ENCODE assay signal across 8 cellular contexts in genomic region chr20:49384437-49385434, GRCh38.
DNase-seq lines count a peak whose midpoint lies in the region; ATAC-seq and TF ChIP-seq lines count a peak whose summit lies in the region.

No MANE protein-coding gene starts in this region.

- H3K36me3 ChIP-seq in HAP-1 (replicated peaks): no peaks in the 10 kb centered on the region

- H3K27me3 Mint-ChIP-seq in activated CD8-positive, alpha-beta memory T cell treated with anti-CD3 and anti-CD28 coated beads, Interleukin-2, amount 10 ng/mL, durations not matched to agents 7 days and 5 days: peaks cover 28% of the 10 kb centered on the region
- peaks cover 23 to 24% of the 10 kb centered on the region in 2 donors for H3K27me3 Mint-ChIP-seq in natural killer cell (ENCODE audit: low read depth in 2 of 2)

- H3K4me3 Mint-ChIP-seq in activated CD8-positive, alpha-beta memory T cell treated with anti-CD3 and anti-CD28 coated beads, Interleukin-2, amount 10 ng/mL, durations not matched to agents 7 days and 5 days: no peak overlapping the region
- H3K4me3 Mint-ChIP-seq in natural killer cell: no peak overlapping the region

- H3K4me3 ChIP-seq in HAP-1 (no peak overlapping the region), epithelial cell of esophagus (ENCODE audit: low read length) (no peak overlapping the region)

- in situ Hi-C loops in HAP-1 (cut with MboI; ENCODE audit: low sequenced_read_pairs): no loop called here

- TF ChIP-seq CTCF in epithelial cell of esophagus (IDR thresholded peaks at IDR 0.05; ENCODE audit: insufficient read depth, low read depth, low read length, missing control alignments) (peak; percentile 50), natural killer cell (IDR thresholded peaks at IDR 0.05) (peak; percentile 70)

- CTCF ChIA-PET in activated CD8-positive, alpha-beta memory T cell treated with anti-CD3 and anti-CD28 coated beads, Interleukin-2, amount 10 ng/mL, durations not matched to agents 7 days and 5 days (lab: Charles Lee): interaction anchor here (0.7 to 2.6 kb wide), 18 partner anchors 8 to 224 kb away, joined by 3 to 15 read pairs (median 4); no protein-coding TSS in a partner anchor

- H3K36me3 Mint-ChIP-seq in activated CD8-positive, alpha-beta memory T cell treated with anti-CD3 and anti-CD28 coated beads, Interleukin-2, amount 10 ng/mL, durations not matched to agents 7 days and 5 days: no peaks in the 10 kb centered on the region
- H3K36me3 Mint-ChIP-seq in natural killer cell: no peaks in the 10 kb centered on the region

- H3K9me3 ChIP-seq in HAP-1: no peaks in the 10 kb centered on the region

- no peak overlapping the region for H3K27ac Mint-ChIP-seq in activated CD8-positive, alpha-beta memory T cell treated with anti-CD3 and anti-CD28 coated beads, Interleukin-2, amount 10 ng/mL, durations not matched to agents 7 days and 5 days
- H3K27ac Mint-ChIP-seq in natural killer cell: no peak overlapping the region

- peak; percentile 51 for ATAC-seq in activated CD8-positive, alpha-beta memory T cell treated with anti-CD3 and anti-CD28 coated beads, Interleukin-2, amount 10 ng/mL, durations not matched to agents 7 days and 5 days
- ATAC-seq in natural killer cell (peak; percentile 42 to 70 (median 57)), GM21619 (IDR thresholded peaks at IDR 0.05; ENCODE audit: unreplicated experiment) (no peak)

- no peaks in the 10 kb centered on the region for H3K4me1 Mint-ChIP-seq in activated CD8-positive, alpha-beta memory T cell treated with anti-CD3 and anti-CD28 coated beads, Interleukin-2, amount 10 ng/mL, durations not matched to agents 7 days and 5 days
- peaks cover 0 to 5% of the 10 kb centered on the region in 2 donors for H3K4me1 Mint-ChIP-seq in natural killer cell

- H3K27me3 ChIP-seq in HAP-1 (ENCODE audit: low read depth): peaks cover 4% of the 10 kb centered on the region

- intact Hi-C loops in natural killer cell (cut with micrococcal nuclease): loop anchor here (5.0 kb wide), 1 partner anchor 148 kb away; no protein-coding TSS in a partner anchor

- peak; percentile 68 for DNase-seq in AG20443 (ENCODE audit: low spot score)
- peak; percentile 73 to 94 for DNase-seq in HAP-1 (ENCODE audit: low spot score in 2 of 2)
- DNase-seq in NCI-H82 (lab: John Stamatoyannopoulos, UW): peak; percentile 100
- DNase-seq in activated CD8-positive, alpha-beta memory T cell treated with anti-CD3 and anti-CD28 coated beads, Interleukin-2, amount 10 ng/mL, durations not matched to agents 7 days and 5 days: peak; percentile 76
- peak; percentile 40 for DNase-seq in epithelial cell of esophagus (ENCODE audit: low read depth)
- DNase-seq in natural killer cell: peak; percentile 60
- peak; percentile 37 for DNase-seq in stimulated activated naive CD4-positive, alpha-beta T cell treated with Interleukin-2 at 50 U/mL for 16 hours (lab: John Stamatoyannopoulos, UW)

- H3K9me3 Mint-ChIP-seq in activated CD8-positive, alpha-beta memory T cell treated with anti-CD3 and anti-CD28 coated beads, Interleukin-2, amount 10 ng/mL, durations not matched to agents 7 days and 5 days (ENCODE audit: low read depth): no peaks in the 10 kb centered on the region
- no peaks in the 10 kb centered on the region for H3K9me3 Mint-ChIP-seq in natural killer cell

- H3K4me1 ChIP-seq in HAP-1: no peaks in the 10 kb centered on the region

Comparison
In these comparisons a context has a peak if more than half of its experiments do, and no peak if none do; other contexts are left out.
1. DNase-seq: peak in every context shown above with its lines; median percentile 100 in NCI-H82; 84 in HAP-1; 76 in activated CD8-positive, alpha-beta memory T cell treated with anti-CD3 and anti-CD28 coated beads, Interleukin-2, amount 10 ng/mL, durations not matched to agents 7 days and 5 days; 68 in AG20443; 60 in natural killer cell; 40 in epithelial cell of esophagus; 37 in stimulated activated naive CD4-positive, alpha-beta T cell treated with Interleukin-2 at 50 U/mL for 16 hours.